ENCODE assay signal across 11 cellular contexts in genomic region chr11:114083256-114084252, GRCh38. TPM values are rescaled to one million over a fixed set of nuclear protein-coding genes. Genes with fewer than 3 reads are reported as not detected.
DNase-seq lines count a peak whose midpoint lies in the region; ATAC-seq and TF ChIP-seq lines count a peak whose summit lies in the region.
"Had no signal": no experiment of that assay in that cellular context is flagged by ENCODE, and none has a peak within 500 bp of the region (broad histone marks: within the 10 kb centered on the region; RNA-seq: fewer than 3 reads in every experiment).

No MANE protein-coding gene starts in this region.

- H3K27me3 ChIP-seq in ascending aorta (no peaks in the 10 kb centered on the region), neural progenitor cell (peaks cover 10% of the 10 kb centered on the region)

- intact Hi-C loops in ascending aorta (cut with DNase I), result loop anchor here (1.0 to 5.0 kb wide), 2 partner anchors 47 to 64 kb away; no protein-coding TSS in a partner anchor
- intact Hi-C loops in OCI-LY7 (cut with micrococcal nuclease; ENCODE audit: unreplicated experiment), result no loop called here

- peak overlapping the region; percentile 18; the same call in 1 of the 2 replicates for H3K4me3 ChIP-seq in Jurkat, Clone E6-1 (ENCODE audit: low read length)
- H3K4me3 ChIP-seq in ascending aorta (peak overlapping the region; percentile 6 to 60), neural progenitor cell (no peak overlapping the region), OCI-LY7 (ENCODE audit: low read depth, low read length, poor library complexity, severe bottlenecking) (no peak overlapping the region)

- no peak for ATAC-seq in activated CD4-positive, CD25-positive, alpha-beta regulatory T cell treated with anti-CD3 and anti-CD28 coated beads, Interleukin-2, amount 50 U/mL, for 24 hours
- ATAC-seq: activated T-cell treated with anti-CD3 and anti-CD28 coated beads, Interleukin-2, amount 50 U/mL, for 4 hours had no signal

- no peaks in the 10 kb centered on the region for H3K9me2 ChIP-seq in OCI-LY7 (ENCODE audit: insufficient read depth, low read length)

- H3K9me3 ChIP-seq in ascending aorta (no peaks in the 10 kb centered on the region), neural progenitor cell (ENCODE audit: low read depth) (no peaks in the 10 kb centered on the region), OCI-LY7 (ENCODE audit: low read length) (no peaks in the 10 kb centered on the region)

- H3K27me3 Mint-ChIP-seq in neural progenitor cell (ENCODE audit: insufficient read depth, low read depth), result peaks cover 3% of the 10 kb centered on the region

- no peak for DNase-seq in Jurkat, Clone E6-1 (ENCODE audit: low read depth, low spot score)
- DNase-seq in ascending aorta (ENCODE audit: low spot score in 2 of 2), result no peak
- no peak for DNase-seq in neural progenitor cell (ENCODE audit: low spot score)
- no peak for DNase-seq in OCI-LY7 (ENCODE audit: low spot score)
- DNase-seq in DMS 273 treated with DMSO at 0.1 percent for 48 hours (lab: John Stamatoyannopoulos, UW), result no peak
- no peak for DNase-seq in amygdala (lab: John Stamatoyannopoulos, UW)
- DNase-seq: activated T-cell treated with anti-CD3 and anti-CD28 coated beads, Interleukin-2, amount 50 U/mL, for 4 hours; NCI-H345; RPMI8226 had no signal

- H3K36me3 Mint-ChIP-seq in neural progenitor cell, result peaks cover 9% of the 10 kb centered on the region

- H3K4me3 Mint-ChIP-seq in neural progenitor cell, result no peak overlapping the region
- H3K4me3 Mint-ChIP-seq: activated T-cell treated with anti-CD3 and anti-CD28 coated beads, Interleukin-2, amount 50 U/mL, for 4 hours had no signal

- H3K27ac Mint-ChIP-seq in neural progenitor cell, result no peak overlapping the region

- no peaks in the 10 kb centered on the region for H3K9me3 Mint-ChIP-seq in neural progenitor cell
- H3K9me3 Mint-ChIP-seq: activated T-cell treated with anti-CD3 and anti-CD28 coated beads, Interleukin-2, amount 50 U/mL, for 4 hours had no signal

- H3K4me1 Mint-ChIP-seq in neural progenitor cell, result peaks cover 76% of the 10 kb centered on the region

- no TSS peak for BruUV-seq in OCI-LY7 (replicated peaks; lab: Mats Ljungman, UMichigan)

- H3K4me1 ChIP-seq in ascending aorta (peaks cover 73 to 90% of the 10 kb centered on the region in 2 donors), neural progenitor cell (peaks cover 70% of the 10 kb centered on the region), OCI-LY7 (ENCODE audit: insufficient read depth, low read length, poor library complexity, severe bottlenecking) (peaks cover 6% of the 10 kb centered on the region)

- H2AFZ ChIP-seq in neural progenitor cell (replicated peaks), result no peak overlapping the region
- no peak overlapping the region for H2AFZ ChIP-seq in OCI-LY7 (ENCODE audit: low read length)

- CTCF ChIA-PET in OCI-LY7 (lab: Charles Lee; ENCODE audit: unreplicated experiment), result no interaction called here

- H3K4me2 ChIP-seq in neural progenitor cell (peak overlapping the region; percentile 38), OCI-LY7 (ENCODE audit: low read length) (no peak overlapping the region)

- H3F3A ChIP-seq in neural progenitor cell (ENCODE audit: low read depth), result peaks cover 9% of the 10 kb centered on the region

- H3K9ac ChIP-seq in neural progenitor cell, result no peak overlapping the region

- H4K20me1 ChIP-seq in neural progenitor cell (ENCODE audit: low read depth), result peaks cover 66% of the 10 kb centered on the region
- no peaks in the 10 kb centered on the region for H4K20me1 ChIP-seq in OCI-LY7 (ENCODE audit: insufficient read depth, low read length)

- H3K79me2 ChIP-seq in neural progenitor cell (ENCODE audit: low read depth), result peaks cover 81% of the 10 kb centered on the region
- no peaks in the 10 kb centered on the region for H3K79me2 ChIP-seq in OCI-LY7 (ENCODE audit: insufficient read depth, low read depth, low read length)

- POLR2A ChIA-PET in OCI-LY7 (lab: Charles Lee), result interaction anchor here (1.1 kb wide), 1 partner anchor 45 kb away, joined by 3 read pairs; no protein-coding TSS in a partner anchor

- peak overlapping the region; percentile 82 for H3K27ac ChIP-seq in 22Rv1
- peak overlapping the region; percentile 89 to 93 for H3K27ac ChIP-seq in ascending aorta
- no peak overlapping the region for H3K27ac ChIP-seq in neural progenitor cell
- no peak overlapping the region for H3K27ac ChIP-seq in OCI-LY7 (ENCODE audit: low read depth, low read length, poor library complexity, severe bottlenecking)

- TF ChIP-seq CTCF in 22Rv1 (IDR thresholded peaks at IDR 0.05), result no peak
- no peak for TF ChIP-seq CTCF in ascending aorta (IDR thresholded peaks at IDR 0.05)
- TF ChIP-seq CTCF in neural progenitor cell (IDR thresholded peaks at IDR 0.05), result no peak
- no peak for TF ChIP-seq CTCF in OCI-LY7 (conservative IDR thresholded peaks at IDR 0.05; ENCODE audit: low read length)

- H3K36me3 ChIP-seq in ascending aorta (peaks cover 36 to 57% of the 10 kb centered on the region in 2 donors), neural progenitor cell (no peaks in the 10 kb centered on the region), OCI-LY7 (ENCODE audit: insufficient read depth, low read length) (no peaks in the 10 kb centered on the region)

RNA-seq across cellular contexts. Expression of gene ZBTB16, which starts 24.0 kb away (rescaled TPM):
- 2.8 TPM for polyA plus RNA-seq in Jurkat, Clone E6-1 (2012; ENCODE audit: insufficient read depth, insufficient read length)
- 344 TPM for total RNA-seq in ascending aorta
- 17.7 and 29.7 TPM in 2 replicates for total RNA-seq in neural progenitor cell (ENCODE audit: low replicate concordance)
- 0.03 TPM in 1 of 2 replicates, not detected in the other for total RNA-seq in OCI-LY7 (2014; rRNA removed; shearing (Covaris generic))
- not detected in 2 replicates for total RNA-seq in OCI-LY7 (2022)

Comparison
In these comparisons a context has a peak if more than half of its experiments do, and no peak if none do; other contexts are left out.
1. H3K27ac ChIP-seq: peak in 22Rv1 (single experiment) and ascending aorta (2 of 2); none in neural progenitor cell (single experiment) and OCI-LY7 (single experiment).
2. H3K4me3 ChIP-seq: peak in Jurkat, Clone E6-1 (single experiment) and ascending aorta (2 of 2); none in neural progenitor cell (single experiment) and OCI-LY7 (single experiment).
3. RNA of gene ZBTB16, which starts 24.0 kb away (total RNA-seq): 344 TPM in ascending aorta (single experiment); 17.7 to 29.7 TPM in neural progenitor cell and 0.03 TPM in OCI-LY7; every median in the first group is over 10 times any median in the second.